In genomic region chr5:138448481-138449398, GRCh38 we compare ENCODE assay signal across 10 cellular contexts. TPM values are rescaled to one million over a fixed set of nuclear protein-coding genes. Genes with fewer than 3 reads are reported as not detected.
DNase-seq lines count a peak whose midpoint lies in the region; ATAC-seq and TF ChIP-seq lines count a peak whose summit lies in the region.
"Had no signal": no experiment of that assay in that cellular context is flagged by ENCODE, and none has a peak within 500 bp of the region (broad histone marks: within the 10 kb centered on the region; RNA-seq: fewer than 3 reads in every experiment).

No MANE protein-coding gene starts in this region.

- peak overlapping the region; percentile 55; the same call in 1 of the 2 replicates for H3K27ac ChIP-seq in VCaP
- H3K27ac ChIP-seq in PC-3 (ENCODE audit: low read length): no peak overlapping the region
- H3K27ac ChIP-seq: colonic mucosa had no signal

- H2AFZ ChIP-seq in PC-3 (ENCODE audit: low read length): no peak overlapping the region

- H3K79me2 ChIP-seq in PC-3 (ENCODE audit: low read length): no peaks in the 10 kb centered on the region

- no peak overlapping the region for H3K4me2 ChIP-seq in PC-3 (ENCODE audit: low read length)

- DNase-seq in DMS79 (lab: John Stamatoyannopoulos, UW) (peak; percentile 74), NCI-H146 (lab: John Stamatoyannopoulos, UW) (peak; percentile 94), kidney tubule cell (ENCODE audit: low spot score) (peak; percentile 19), PC-3 (no peak), HUDEP-2 (lab: John Stamatoyannopoulos, UW; ENCODE audit: unreplicated experiment in 76 of 76) (no peak), DMS114 treated with DMSO at 0.1 percent for 48 hours (lab: John Stamatoyannopoulos, UW; ENCODE audit: unreplicated experiment) (no peak), T-helper 9 cell (no peak)
- DNase-seq: colonic mucosa, RPMI8226 had no signal

- TF ChIP-seq CTCF in VCaP (conservative IDR thresholded peaks at IDR 0.05) (no peak), PC-3 (conservative IDR thresholded peaks at IDR 0.05; ENCODE audit: low read depth, low read length) (no peak)

- ATAC-seq in PC-3: no peak

- intact Hi-C loops in PC-3 (cut with micrococcal nuclease): loop anchor here (1.0 kb wide), 1 partner anchor 55 kb away; no protein-coding TSS in a partner anchor

- no peak overlapping the region for H3K9ac ChIP-seq in PC-3 (ENCODE audit: low read length)

- POLR2A ChIA-PET in PC-3 (lab: Charles Lee; ENCODE audit: unreplicated experiment): no interaction called here

- no peaks in the 10 kb centered on the region for H3K36me3 ChIP-seq in PC-3 (ENCODE audit: low read depth, low read length)
- H3K36me3 ChIP-seq: colonic mucosa had no signal

- CTCF ChIA-PET in PC-3 (lab: Charles Lee): interaction anchor here (1.5 kb wide), 1 partner anchor 56 kb away, joined by 12 read pairs; no protein-coding TSS in a partner anchor

- no peaks in the 10 kb centered on the region for H3K4me1 ChIP-seq in PC-3 (ENCODE audit: insufficient read depth, low read length)
- H3K4me1 ChIP-seq: colonic mucosa had no signal

- no peaks in the 10 kb centered on the region for H3F3A ChIP-seq in PC-3 (ENCODE audit: low read length, unreplicated experiment)

- H3K27me3 ChIP-seq in PC-3 (ENCODE audit: low read length): no peaks in the 10 kb centered on the region
- H3K27me3 ChIP-seq: colonic mucosa had no signal

- H4K20me1 ChIP-seq in PC-3 (ENCODE audit: low read length): no peaks in the 10 kb centered on the region

- no TSS peak for BruUV-seq in PC-3 (replicated peaks; lab: Mats Ljungman, UMichigan)

- no peaks in the 10 kb centered on the region for H3K9me2 ChIP-seq in PC-3 (replicated peaks; ENCODE audit: low read length)

- no peaks in the 10 kb centered on the region for H3K9me3 ChIP-seq in PC-3 (ENCODE audit: low read length)
- H3K9me3 ChIP-seq: colonic mucosa had no signal

- no peak overlapping the region for H3K4me3 ChIP-seq in PC-3 (ENCODE audit: low read length)
- H3K4me3 ChIP-seq: colonic mucosa had no signal

RNA-seq across cellular contexts. Expression of gene REEP2, which starts 9.9 kb away (rescaled TPM):
- total RNA-seq in PC-3 (2014; rRNA removed): 2.4 and 2.5 TPM in 2 replicates

RNA-seq across cellular contexts. Expression of gene EGR1, which starts 16.5 kb away (rescaled TPM):
- total RNA-seq in PC-3 (2014; rRNA removed): 1.5 and 1.9 TPM in 2 replicates

Comparison
In these comparisons a context has a peak if more than half of its experiments do, and no peak if none do; other contexts are left out.
1. DNase-seq: peak in DMS79 (single experiment), NCI-H146 (single experiment) and kidney tubule cell (single experiment); none in PC-3 (single experiment), HUDEP-2 (0 of 76), DMS114 treated with DMSO at 0.1 percent for 48 hours (single experiment) and T-helper 9 cell (single experiment).